In the genomic region with DNA sequence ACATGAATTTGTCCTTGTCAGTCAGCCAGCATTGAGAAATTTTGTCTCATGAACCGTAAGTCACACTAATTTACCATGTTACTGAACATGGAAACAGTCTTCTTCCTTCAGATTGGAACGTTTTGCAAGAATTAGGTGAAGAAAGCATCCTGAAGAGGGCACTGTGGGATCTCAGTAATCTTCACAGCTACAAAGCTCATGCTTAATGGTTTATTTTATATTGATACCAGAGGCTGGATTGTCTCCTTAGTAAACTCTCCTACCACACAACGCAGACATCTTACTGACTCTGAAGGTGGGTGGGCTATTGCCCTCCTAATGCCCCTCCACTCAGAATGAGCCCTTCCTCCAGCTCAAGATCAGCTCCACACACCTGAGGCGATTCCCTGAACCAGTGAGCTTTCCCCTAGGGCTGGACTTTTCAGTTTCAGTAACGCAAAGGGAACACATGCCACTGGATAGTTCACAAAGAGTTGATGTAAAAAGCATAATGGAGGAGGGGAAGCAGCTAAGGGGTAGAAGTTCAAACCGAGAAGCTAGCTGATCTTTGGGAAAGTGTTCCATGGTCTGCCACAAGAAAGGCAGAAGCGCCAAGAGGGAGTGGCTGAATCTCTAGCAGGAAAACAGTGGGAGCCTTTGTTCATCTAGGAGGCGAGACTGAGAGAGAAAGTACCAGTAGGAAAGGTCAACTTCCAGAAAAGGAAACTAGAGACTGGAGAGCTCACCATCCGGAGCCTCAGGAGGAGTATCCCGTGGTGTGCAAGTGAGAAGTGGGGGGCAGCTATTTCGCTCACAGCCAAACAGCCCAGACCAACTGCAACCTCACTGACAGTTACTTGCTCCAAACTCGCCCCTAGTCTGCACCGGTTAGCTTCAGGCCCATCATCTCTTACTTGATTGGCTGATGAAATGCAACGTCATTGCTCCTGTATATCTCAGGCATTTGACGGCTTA, we compare ENCODE assay signal across 8 cellular contexts. TPM values are rescaled to one million over a fixed set of nuclear protein-coding genes. Genes with fewer than 3 reads are reported as not detected.
DNase-seq lines count a peak whose midpoint lies in the region; ATAC-seq, FAIRE-seq and TF ChIP-seq lines count a peak whose summit lies in the region.

A gene (minus strand): TSS at position 849 of the 954 bp plus-strand sequence. CDS start 7,425 bp downstream, outside the sequence.

- no peaks in the 10 kb centered on the region for H4K20me1 ChIP-seq in Loucy (ENCODE audit: insufficient read depth, low read length, poor library complexity, severe bottlenecking)

- H3K4me3 ChIP-seq in Loucy (ENCODE audit: low read length, poor library complexity, severe bottlenecking) (no peak within 1 kb of the TSS), small intestine (ENCODE audit: low read depth in 1 of 2, low read length in 2 of 2) (peak within 1 kb of the TSS in 1 of 2 donors; percentile 40)

- H3F3A ChIP-seq in Loucy (ENCODE audit: low read depth) = peaks cover 12% of the 10 kb centered on the region; the same call in 1 of the 2 replicates

- H3K4me1 Mint-ChIP-seq in central memory CD8-positive, alpha-beta T cell = peaks cover 24% of the 10 kb centered on the region

- DNase-seq in EL (peak; percentile 73), SK-MEL-5 (ENCODE audit: low read depth, low spot score) (peak; percentile 98), small intestine (peak; percentile 81)
- DNase-seq in central memory CD8-positive, alpha-beta T cell (ENCODE audit: low spot score in 2 of 2) = no peak

- H3K27ac ChIP-seq in small intestine (ENCODE audit: low read depth in 1 of 2, low read length in 1 of 2) = peak within 1 kb of the TSS; percentile 1 to 85

- 9 to 19% (median 14%) methylated on average over 15 of the region's 15 CpGs for WGBS in small intestine, 3 donors

- H3K79me2 ChIP-seq in Loucy (ENCODE audit: insufficient read depth, low read length) = no peaks in the 10 kb centered on the region

- H3K4me2 ChIP-seq in Loucy (ENCODE audit: low read depth, low read length, poor library complexity, severe bottlenecking) = no peak within 1 kb of the TSS

- H3K27me3 ChIP-seq in Loucy (ENCODE audit: insufficient read depth, low read length, poor library complexity, severe bottlenecking) (no peaks in the 10 kb centered on the region), small intestine (ENCODE audit: control insufficient read depth in 2 of 2, insufficient read depth in 2 of 2, low read length in 2 of 2) (no peaks in the 10 kb centered on the region)

- H3K36me3 ChIP-seq in Loucy (ENCODE audit: insufficient read depth, low read length) = no peaks in the 10 kb centered on the region
- no peaks in the 10 kb centered on the region for H3K36me3 ChIP-seq in small intestine (ENCODE audit: control insufficient read depth in 2 of 2, insufficient read depth in 2 of 2, low read length in 2 of 2)

- no peak within 1 kb of the TSS for H3K4me3 Mint-ChIP-seq in central memory CD8-positive, alpha-beta T cell

- H3K9me3 Mint-ChIP-seq in central memory CD8-positive, alpha-beta T cell = no peaks in the 10 kb centered on the region

- peak; percentile 75 for TF ChIP-seq CTCF in Loucy (conservative IDR thresholded peaks at IDR 0.05; ENCODE audit: low read length)

- in situ Hi-C loops in SK-MEL-5 (cut with HindIII; ENCODE audit: low pct_unique_long_range_greater_than_20kb, low sequenced_read_pairs) = loop anchor here (25.0 kb wide), 1 partner anchor 156 kb away; a partner anchor contains a TSS

- H3K4me1 ChIP-seq in Loucy (ENCODE audit: insufficient read depth, low read length, poor library complexity, severe bottlenecking) (peaks cover 22% of the 10 kb centered on the region), small intestine (ENCODE audit: control insufficient read depth in 2 of 2, insufficient read depth in 1 of 2, low read depth in 1 of 2, low read length in 1 of 2) (no peaks in the 10 kb centered on the region)

- no peaks in the 10 kb centered on the region for H3K9me2 ChIP-seq in Loucy (replicated peaks; ENCODE audit: low read depth, low read length)

- ATAC-seq in GM21723 (IDR thresholded peaks at IDR 0.05; ENCODE audit: unreplicated experiment) (peak; percentile 62), GM18498 (IDR thresholded peaks at IDR 0.05; ENCODE audit: unreplicated experiment) (no peak)
- peak; percentile 42 for ATAC-seq in central memory CD8-positive, alpha-beta T cell (replicated peaks; ENCODE audit: extremely low read depth, poor library complexity, severe bottlenecking)

- H3K9ac ChIP-seq in Loucy (ENCODE audit: low read depth, low read length, poor library complexity, severe bottlenecking) = no peak within 1 kb of the TSS

- no peak within 1 kb of the TSS for H3K27ac Mint-ChIP-seq in central memory CD8-positive, alpha-beta T cell (ENCODE audit: low read depth)

- H3K36me3 Mint-ChIP-seq in central memory CD8-positive, alpha-beta T cell (ENCODE audit: insufficient read depth) = peaks cover 1% of the 10 kb centered on the region

- FAIRE-seq in islet of Langerhans (lab: Jason Lieb, UNC) = peak; percentile 98
- FAIRE-seq in small intestine (lab: Jason Lieb, UNC) = peak; percentile 19

- no peaks in the 10 kb centered on the region for H3K9me3 ChIP-seq in Loucy (ENCODE audit: insufficient read depth, low read depth, low read length)
- no peaks in the 10 kb centered on the region for H3K9me3 ChIP-seq in small intestine (ENCODE audit: control insufficient read depth, low read depth)

- no peaks in the 10 kb centered on the region for H3K27me3 Mint-ChIP-seq in central memory CD8-positive, alpha-beta T cell

- H2AFZ ChIP-seq in Loucy (ENCODE audit: low read length) = peak within 1 kb of the TSS; percentile 70

RNA-seq across cellular contexts. Expression of the gene that starts here (rescaled TPM):
- total RNA-seq in SK-MEL-5 (2014; rRNA removed; shearing (Covaris generic)) = 0.11 and 0.64 TPM in 2 replicates
- not detected in 2 replicates for polyA plus RNA-seq in SK-MEL-5 (2015; cell fraction: cytosol; rRNA removed)
- polyA plus RNA-seq in SK-MEL-5 (2015; cell fraction: nucleus; rRNA removed) = 0.65 and 1.2 TPM in 2 replicates
- under 1 TPM in 1 of 3 donors, not detected in 2; 0.06 TPM for polyA plus RNA-seq in small intestine

Comparison
In these comparisons a context has a peak if more than half of its experiments do, and no peak if none do; other contexts are left out.
1. Peak in DNase-seq and H3K27ac ChIP-seq in small intestine; RNA of the gene not detected or under 1 TPM.
2. DNase-seq: peak in EL (single experiment) and SK-MEL-5 (single experiment); none in central memory CD8-positive, alpha-beta T cell (0 of 2).